14 cellular contexts compared by ENCODE assay signal in the genomic region with DNA sequence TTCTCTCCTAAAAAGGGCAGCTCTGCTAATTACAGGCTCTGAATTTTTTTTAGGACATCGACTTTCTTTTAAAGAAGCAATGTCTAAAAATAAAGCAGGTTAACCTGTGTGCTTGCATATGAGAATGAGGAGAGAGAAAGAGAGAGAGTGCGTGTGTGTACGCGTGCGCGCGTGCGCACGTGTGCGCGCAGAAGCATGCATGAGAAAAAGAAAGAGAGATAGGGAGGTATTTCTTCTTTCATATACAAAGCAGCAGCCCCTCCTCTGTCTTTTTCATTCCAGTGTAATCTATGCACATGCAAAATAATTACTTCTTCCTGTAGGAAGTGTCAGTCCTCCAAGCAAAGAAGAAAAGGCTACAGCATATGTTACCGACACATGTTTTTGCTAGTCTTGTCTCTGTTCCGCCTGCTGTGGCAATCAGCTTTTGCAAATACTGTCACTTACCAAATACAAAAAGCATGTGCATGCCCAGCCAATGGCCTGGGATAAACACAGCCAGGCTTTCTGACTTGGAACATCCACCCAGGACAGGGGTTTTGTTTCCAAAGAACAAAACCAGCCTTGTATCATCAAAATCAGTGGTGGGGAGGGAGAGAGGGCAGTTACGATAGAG.
DNase-seq lines count a peak whose midpoint lies in the region; TF ChIP-seq lines count a peak whose summit lies in the region.
"Had no signal": no experiment of that assay in that cellular context is flagged by ENCODE, and none has a peak within 500 bp of the region (broad histone marks: within the 10 kb centered on the region; RNA-seq: fewer than 3 reads in every experiment).

No MANE protein-coding gene starts in this region.

- H3K27ac ChIP-seq in GM23248 (no peak overlapping the region), caudate nucleus (ENCODE audit: low read depth, low read length) (no peak overlapping the region)
- H3K27ac ChIP-seq: brain microvascular endothelial cell, Peyer's patch, stomach had no signal

- peaks cover 12% of the 10 kb centered on the region; the same call in 1 of the 2 replicates for H3K27me3 ChIP-seq in GM23248 (replicated peaks; ENCODE audit: insufficient read depth)
- H3K27me3 ChIP-seq: brain microvascular endothelial cell, Peyer's patch, stomach had no signal

- 4 to 5% methylated on average over 14 of the region's 14 CpGs for WGBS in GM23248 (ENCODE audit: low coverage in 1 of 2, low lambda C conversion rate in 2 of 2, missing lambda C conversion rate in 2 of 2), 2 experiments

- no peaks in the 10 kb centered on the region for H3K9me2 ChIP-seq in GM23248 (ENCODE audit: insufficient read depth)

- H3K4me1 ChIP-seq in GM23248 (ENCODE audit: insufficient read depth), result no peaks in the 10 kb centered on the region
- H3K4me1 ChIP-seq: Peyer's patch had no signal

- no peak overlapping the region for H3K9ac ChIP-seq in GM23248

- in situ Hi-C loops in GM23248 (cut with MboI), result loop anchor here (25.0 kb wide), 1 partner anchor 154 kb away; no protein-coding TSS in a partner anchor

- POLR2A ChIA-PET in HEK293T (lab: Yijun Ruan, JAX), result no interaction called here

- H3K4me3 ChIP-seq in GM23248, result peak overlapping the region; percentile 28
- H3K4me3 ChIP-seq: Peyer's patch, stomach had no signal

- H3K4me2 ChIP-seq in GM23248 (ENCODE audit: unreplicated experiment), result peak overlapping the region; percentile 26

- no peaks in the 10 kb centered on the region for H3K36me3 ChIP-seq in GM23248 (ENCODE audit: low read depth)
- H3K36me3 ChIP-seq: brain microvascular endothelial cell, Peyer's patch, stomach had no signal

- H4K20me1 ChIP-seq in GM23248 (ENCODE audit: insufficient read depth), result no peaks in the 10 kb centered on the region

- DNase-seq in GM23248, result peak; percentile 3
- DNase-seq in NCI-H2081 (lab: John Stamatoyannopoulos, UW), result peak; percentile 43 to 70
- peak in 47 of 61 donors; percentile 4 to 75 (median 30) for DNase-seq in caudate nucleus (lab: John Stamatoyannopoulos, UW)
- peak; percentile 49 for DNase-seq in occipital lobe (lab: John Stamatoyannopoulos, UW)
- DNase-seq in SW 1271 (lab: John Stamatoyannopoulos, UW), result no peak
- DNase-seq in NCI-H187 treated with DMSO at 0.1 percent for 48 hours (lab: John Stamatoyannopoulos, UW), result no peak
- DNase-seq in HEK293T (ENCODE audit: extremely low spot score), result no peak
- DNase-seq: activated CD4-positive, alpha-beta T cell treated with anti-CD3 and anti-CD28 coated beads for 48 hours; brain microvascular endothelial cell; CD4-positive, alpha-beta T cell; KBM-7; Peyer's patch; small intestine; stomach had no signal

- peak overlapping the region; percentile 39; the same call in 1 of the 2 replicates for H2AFZ ChIP-seq in GM23248

- CTCF ChIA-PET in HEK293T (lab: Yijun Ruan, JAX), result no interaction called here

- no peaks in the 10 kb centered on the region for H3F3A ChIP-seq in GM23248 (ENCODE audit: insufficient read depth)

- no peaks in the 10 kb centered on the region for H3K79me2 ChIP-seq in GM23248 (ENCODE audit: insufficient read depth)

- H3K9me3 ChIP-seq in GM23248 (ENCODE audit: low read depth), result no peaks in the 10 kb centered on the region
- H3K9me3 ChIP-seq: Peyer's patch, stomach had no signal

TF ChIP-seq in HEK293T, 16 proteins besides CTCF, POLR2A, EP300 and RAD21:
- TF ChIP-seq NFRKB (IDR thresholded peaks at IDR 0.05) (no peak), ARNT (IDR thresholded peaks at IDR 0.05) (no peak), L3MBTL2 (conservative IDR thresholded peaks at IDR 0.05) (no peak), ELF4 (IDR thresholded peaks at IDR 0.05) (no peak), SP1 (IDR thresholded peaks at IDR 0.05) (no peak), SUZ12 (IDR thresholded peaks at IDR 0.05) (no peak)

Comparison
In these comparisons a context has a peak if more than half of its experiments do, and no peak if none do; other contexts are left out.
1. DNase-seq: peak in GM23248 (single experiment), NCI-H2081 (2 of 2), caudate nucleus (47 of 61) and occipital lobe (single experiment); none in SW 1271 (0 of 2), NCI-H187 treated with DMSO at 0.1 percent for 48 hours (single experiment) and HEK293T (single experiment).